In genomic region chr16:23998771-23999170, GRCh38 we compare ENCODE assay signal across 16 cellular contexts.
DNase-seq lines count a peak whose midpoint lies in the region; ATAC-seq and TF ChIP-seq lines count a peak whose summit lies in the region.
"Had no signal": no experiment of that assay in that cellular context is flagged by ENCODE, and none has a peak within 500 bp of the region (broad histone marks: within the 10 kb centered on the region; RNA-seq: fewer than 3 reads in every experiment).

No MANE protein-coding gene starts in this region.

- H3K27me3 Mint-ChIP-seq in activated naive CD8-positive, alpha-beta T cell treated with anti-CD3 and anti-CD28 coated beads, Interleukin-2, amount 50 U/mL, for 24 hours, result no peaks in the 10 kb centered on the region
- no peaks in the 10 kb centered on the region for H3K27me3 Mint-ChIP-seq in activated naive CD8-positive, alpha-beta T cell treated with anti-CD3 and anti-CD28 coated beads for 36 hours
- H3K27me3 Mint-ChIP-seq in activated CD8-positive, alpha-beta T cell treated with anti-CD3 and anti-CD28 coated beads for 36 hours, result no peaks in the 10 kb centered on the region
- H3K27me3 Mint-ChIP-seq in effector memory CD8-positive, alpha-beta T cell, result no peaks in the 10 kb centered on the region

- CTCF ChIA-PET in activated CD8-positive, alpha-beta T cell treated with anti-CD3 and anti-CD28 coated beads for 36 hours (lab: Charles Lee), result interaction anchor here (5.3 to 21.4 kb wide), 2 partner anchors 11 to 196 kb away, joined by 41 to 312 read pairs; no protein-coding TSS in a partner anchor

- intact Hi-C loops in activated CD8-positive, alpha-beta T cell treated with anti-CD3 and anti-CD28 coated beads for 36 hours (cut with micrococcal nuclease), result no loop called here

- H3K9me3 Mint-ChIP-seq in activated naive CD8-positive, alpha-beta T cell treated with anti-CD3 and anti-CD28 coated beads, Interleukin-2, amount 50 U/mL, for 24 hours, result no peaks in the 10 kb centered on the region
- H3K9me3 Mint-ChIP-seq in activated naive CD8-positive, alpha-beta T cell treated with anti-CD3 and anti-CD28 coated beads for 36 hours, result no peaks in the 10 kb centered on the region
- no peaks in the 10 kb centered on the region for H3K9me3 Mint-ChIP-seq in activated CD8-positive, alpha-beta T cell treated with anti-CD3 and anti-CD28 coated beads for 36 hours
- H3K9me3 Mint-ChIP-seq in effector memory CD8-positive, alpha-beta T cell, result no peaks in the 10 kb centered on the region
- H3K9me3 Mint-ChIP-seq: CD14-positive monocyte had no signal

- H3K27ac Mint-ChIP-seq in activated naive CD8-positive, alpha-beta T cell treated with anti-CD3 and anti-CD28 coated beads, Interleukin-2, amount 50 U/mL, for 24 hours, result peak overlapping the region; percentile 91
- no peak overlapping the region for H3K27ac Mint-ChIP-seq in activated naive CD8-positive, alpha-beta T cell treated with anti-CD3 and anti-CD28 coated beads for 36 hours
- H3K27ac Mint-ChIP-seq in activated CD8-positive, alpha-beta T cell treated with anti-CD3 and anti-CD28 coated beads for 36 hours, result peak overlapping the region; percentile 75
- peak overlapping the region; percentile 23 to 72 for H3K27ac Mint-ChIP-seq in effector memory CD8-positive, alpha-beta T cell

- POLR2A ChIA-PET in activated CD8-positive, alpha-beta T cell treated with anti-CD3 and anti-CD28 coated beads for 36 hours (lab: Charles Lee), result interaction anchor here (1.0 kb wide), 1 partner anchor 90 kb away, joined by 3 read pairs; no protein-coding TSS in a partner anchor

- H3K36me3 Mint-ChIP-seq in activated naive CD8-positive, alpha-beta T cell treated with anti-CD3 and anti-CD28 coated beads, Interleukin-2, amount 50 U/mL, for 24 hours (ENCODE audit: low read depth), result peaks cover 32% of the 10 kb centered on the region
- peaks cover 49% of the 10 kb centered on the region for H3K36me3 Mint-ChIP-seq in activated naive CD8-positive, alpha-beta T cell treated with anti-CD3 and anti-CD28 coated beads for 36 hours
- H3K36me3 Mint-ChIP-seq in activated CD8-positive, alpha-beta T cell treated with anti-CD3 and anti-CD28 coated beads for 36 hours (ENCODE audit: low read depth), result peaks cover 38% of the 10 kb centered on the region
- peaks cover under 1% of the 10 kb centered on the region for H3K36me3 Mint-ChIP-seq in effector memory CD8-positive, alpha-beta T cell (ENCODE audit: insufficient read depth)

- no peak for ATAC-seq in activated naive CD8-positive, alpha-beta T cell treated with anti-CD3 and anti-CD28 coated beads, Interleukin-2, amount 50 U/mL, for 24 hours
- no peak for ATAC-seq in activated CD8-positive, alpha-beta T cell treated with anti-CD3 and anti-CD28 coated beads for 36 hours
- no peak for ATAC-seq in effector memory CD8-positive, alpha-beta T cell (replicated peaks)
- no peak for ATAC-seq in HG02678 (IDR thresholded peaks at IDR 0.05; ENCODE audit: unreplicated experiment)
- ATAC-seq: Right ventricle myocardium inferior had no signal

- H3K4me3 Mint-ChIP-seq in activated naive CD8-positive, alpha-beta T cell treated with anti-CD3 and anti-CD28 coated beads, Interleukin-2, amount 50 U/mL, for 24 hours, result no peak overlapping the region
- H3K4me3 Mint-ChIP-seq in activated naive CD8-positive, alpha-beta T cell treated with anti-CD3 and anti-CD28 coated beads for 36 hours, result no peak overlapping the region
- H3K4me3 Mint-ChIP-seq in activated CD8-positive, alpha-beta T cell treated with anti-CD3 and anti-CD28 coated beads for 36 hours, result no peak overlapping the region
- no peak overlapping the region for H3K4me3 Mint-ChIP-seq in effector memory CD8-positive, alpha-beta T cell
- H3K4me3 Mint-ChIP-seq: CD14-positive monocyte had no signal

- DNase-seq in activated naive CD8-positive, alpha-beta T cell treated with anti-CD3 and anti-CD28 coated beads, Interleukin-2, amount 50 U/mL, for 24 hours, result no peak
- DNase-seq in activated naive CD8-positive, alpha-beta T cell treated with anti-CD3 and anti-CD28 coated beads for 36 hours, result no peak
- no peak for DNase-seq in activated CD8-positive, alpha-beta T cell treated with anti-CD3 and anti-CD28 coated beads for 36 hours
- DNase-seq in effector memory CD8-positive, alpha-beta T cell, result no peak
- no peak for DNase-seq in DMS53 (lab: John Stamatoyannopoulos, UW)
- no peak for DNase-seq in effector CD4-positive, alpha-beta T cell
- DNase-seq: EL, Karpas-422, MV-4-11, NCI-H1105 treated with DMSO at 0.1 percent for 48 hours, NCI-H2081, NCI-H2171, NCI-H524 treated with DMSO at 0.1 percent for 48 hours had no signal

- TF ChIP-seq CTCF in activated CD8-positive, alpha-beta T cell treated with anti-CD3 and anti-CD28 coated beads for 36 hours (IDR thresholded peaks at IDR 0.05), result no peak

- H3K4me1 Mint-ChIP-seq in activated naive CD8-positive, alpha-beta T cell treated with anti-CD3 and anti-CD28 coated beads, Interleukin-2, amount 50 U/mL, for 24 hours, result peaks cover 41% of the 10 kb centered on the region
- peaks cover 20% of the 10 kb centered on the region for H3K4me1 Mint-ChIP-seq in activated naive CD8-positive, alpha-beta T cell treated with anti-CD3 and anti-CD28 coated beads for 36 hours
- H3K4me1 Mint-ChIP-seq in activated CD8-positive, alpha-beta T cell treated with anti-CD3 and anti-CD28 coated beads for 36 hours (ENCODE audit: low read depth), result peaks cover 35% of the 10 kb centered on the region
- H3K4me1 Mint-ChIP-seq in effector memory CD8-positive, alpha-beta T cell (ENCODE audit: low read depth in 2 of 2), result peaks cover 13 to 45% of the 10 kb centered on the region in 2 donors
- H3K4me1 Mint-ChIP-seq: CD14-positive monocyte had no signal
